12 cellular contexts compared by ENCODE assay signal in genomic region chr12:65631621-65632111, GRCh38.
DNase-seq lines count a peak whose midpoint lies in the region; ATAC-seq and TF ChIP-seq lines count a peak whose summit lies in the region.
"Had no signal": no experiment of that assay in that cellular context is flagged by ENCODE, and none has a peak within 500 bp of the region (broad histone marks: within the 10 kb centered on the region; RNA-seq: fewer than 3 reads in every experiment).

No MANE protein-coding gene starts in this region.

- peak overlapping the region in 1 of 2 donors; percentile 53 for H3K27ac ChIP-seq in right atrium auricular region
- H3K27ac ChIP-seq: BLaER1, cardiac muscle cell had no signal

- H3K4me3 ChIP-seq in right atrium auricular region (no peak overlapping the region), kidney epithelial cell (ENCODE audit: low read depth, low read length) (no peak overlapping the region)
- H3K4me3 ChIP-seq: BLaER1, cardiac muscle cell had no signal

- TF ChIP-seq CTCF in right atrium auricular region (IDR thresholded peaks at IDR 0.05) (no peak), kidney epithelial cell (IDR thresholded peaks at IDR 0.05; ENCODE audit: insufficient read depth, low read length, poor library complexity, severe bottlenecking) (no peak)

- peak; percentile 71 for ATAC-seq in Right ventricle myocardium superior (ENCODE audit: poor library complexity)
- no peak for ATAC-seq in GM19328 (IDR thresholded peaks at IDR 0.05; ENCODE audit: unreplicated experiment)
- ATAC-seq: activated CD4-positive, alpha-beta T cell treated with anti-CD3 and anti-CD28 coated beads for 36 hours had no signal

- H3K9me3 ChIP-seq in right atrium auricular region, result no peaks in the 10 kb centered on the region
- H3K9me3 ChIP-seq: BLaER1 had no signal

- no peaks in the 10 kb centered on the region for H3K27me3 ChIP-seq in right atrium auricular region
- H3K27me3 ChIP-seq in kidney epithelial cell (ENCODE audit: control insufficient read depth, insufficient read depth, low read length), result no peaks in the 10 kb centered on the region
- H3K27me3 ChIP-seq: BLaER1, cardiac muscle cell had no signal

- H3K36me3 ChIP-seq in right atrium auricular region (no peaks in the 10 kb centered on the region), kidney epithelial cell (ENCODE audit: control insufficient read depth, insufficient read depth, low read length) (no peaks in the 10 kb centered on the region)
- H3K36me3 ChIP-seq: BLaER1, cardiac muscle cell had no signal

- no peak for DNase-seq in Right ventricle myocardium superior
- no peak for DNase-seq in right atrium auricular region (ENCODE audit: low spot score)
- peak; percentile 94 for DNase-seq in brain pericyte (ENCODE audit: low read depth, low spot score)
- peak; percentile 99 for DNase-seq in kidney epithelial cell (ENCODE audit: low read depth)
- DNase-seq in GOT3 (lab: John Stamatoyannopoulos, UW), result no peak
- no peak for DNase-seq in activated CD4-positive, alpha-beta T cell treated with anti-CD3 and anti-CD28 coated beads for 4 hours
- no peak for DNase-seq in stimulated activated CD4-positive, alpha-beta T cell treated with anti-CD3 and anti-CD28 coated beads, Interleukin-4, amount 100 ng/mL, for 1 hour
- DNase-seq: activated CD4-positive, alpha-beta T cell treated with anti-CD3 and anti-CD28 coated beads for 36 hours; NCI-H345 had no signal

- no peaks in the 10 kb centered on the region for H3K4me1 ChIP-seq in right atrium auricular region
- H3K4me1 ChIP-seq: BLaER1 had no signal

- intact Hi-C loops in Right ventricle myocardium superior (cut with DNase I), result no loop called here

Comparison
In these comparisons a context has a peak if more than half of its experiments do, and no peak if none do; other contexts are left out.
1. DNase-seq: peak in brain pericyte (single experiment) and kidney epithelial cell (single experiment); none in Right ventricle myocardium superior (single experiment), right atrium auricular region (single experiment), GOT3 (single experiment), activated CD4-positive, alpha-beta T cell treated with anti-CD3 and anti-CD28 coated beads for 4 hours (0 of 2) and stimulated activated CD4-positive, alpha-beta T cell treated with anti-CD3 and anti-CD28 coated beads, Interleukin-4, amount 100 ng/mL, for 1 hour (single experiment).